1 cellular context compared by ENCODE assay signal in genomic region chr6:6008648-6009421, GRCh38.
A peak's percentile ranks its signal among the peaks of the same experiment; 100 is the strongest.
TF ChIP-seq lines count a peak whose summit lies in the region.

No MANE protein-coding gene starts in this region.

TF ChIP-seq in GM12878, 131 proteins besides CTCF, POLR2A, EP300 and RAD21 (continued from another document and continues in another):
- TF ChIP-seq E4F1 (IDR thresholded peaks at IDR 0.05; ENCODE audit: borderline replicate concordance, partially characterized antibody) (no peak), NR2C2 (IDR thresholded peaks at IDR 0.05; ENCODE audit: borderline replicate concordance, control insufficient read depth, insufficient read length, low read depth) (no peak), RB1 (IDR thresholded peaks at IDR 0.05; ENCODE audit: borderline replicate concordance) (no peak), RBBP5 (conservative IDR thresholded peaks at IDR 0.05) (no peak), TARDBP (IDR thresholded peaks at IDR 0.05; ENCODE audit: borderline replicate concordance) (no peak), GATAD2B (conservative IDR thresholded peaks at IDR 0.05; ENCODE audit: low read depth) (peak; percentile 41; the same call in 1 of the 2 replicates), GABPA (IDR thresholded peaks at IDR 0.05; ENCODE audit: low read depth) (no peak), POLR2AphosphoS2 (IDR thresholded peaks at IDR 0.05; ENCODE audit: low read depth, low read length) (no peak), SIN3A (IDR thresholded peaks at IDR 0.05; ENCODE audit: low read depth, low read length) (0 out of 2 replicates have a peak, but pooled peaks have one; percentile 34), ZZZ3 (IDR thresholded peaks at IDR 0.05; ENCODE audit: control insufficient read depth, insufficient read length, low read depth) (no peak), ZSCAN29 (IDR thresholded peaks at IDR 0.05) (no peak), EZH2 (IDR thresholded peaks at IDR 0.05; ENCODE audit: borderline replicate concordance, control insufficient read depth, low read depth, low read length) (no peak), IKZF1 (conservative IDR thresholded peaks at IDR 0.05) (peak; percentile 55), SMAD1 (IDR thresholded peaks at IDR 0.05; ENCODE audit: low read depth, partially characterized antibody) (no peak), ZNF274 (IDR thresholded peaks at IDR 0.05; ENCODE audit: insufficient read depth, insufficient read length) (no peak), CEBPZ (IDR thresholded peaks at IDR 0.05; ENCODE audit: low read depth, low read length) (no peak), DPF2 (IDR thresholded peaks at IDR 0.05) (peak; percentile 27; the same call in 1 of the 2 replicates), PML (IDR thresholded peaks at IDR 0.05; ENCODE audit: low read length) (no peak), TAF1 (IDR thresholded peaks at IDR 0.05; ENCODE audit: borderline replicate concordance, low read depth, low read length) (no peak), NRF1 (conservative IDR thresholded peaks at IDR 0.05; ENCODE audit: low read depth, low read length) (peak; percentile 37; the same call in 1 of the 2 replicates), RAD51 (IDR thresholded peaks at IDR 0.05) (no peak), KLF5 (IDR thresholded peaks at IDR 0.05; ENCODE audit: partially characterized antibody) (no peak), IRF4 (IDR thresholded peaks at IDR 0.05; ENCODE audit: low read depth, low read length) (no peak), HCFC1 (IDR thresholded peaks at IDR 0.05; ENCODE audit: low read length) (no peak), ZBTB11 (CRISPR knock-in tag; IDR thresholded peaks at IDR 0.05) (no peak), STAT3 (IDR thresholded peaks at IDR 0.05; ENCODE audit: low read depth, low read length) (no peak), SIX5 (IDR thresholded peaks at IDR 0.05; ENCODE audit: low read depth, low read length, severe bottlenecking) (no peak), HDGF (IDR thresholded peaks at IDR 0.05) (no peak), EED (IDR thresholded peaks at IDR 0.05; ENCODE audit: low read depth) (no peak), FOS (IDR thresholded peaks at IDR 0.05; ENCODE audit: borderline replicate concordance, extremely low read depth, insufficient read length) (no peak), HDAC2 (IDR thresholded peaks at IDR 0.05) (no peak), MYC (IDR thresholded peaks at IDR 0.05; ENCODE audit: insufficient read depth, insufficient read length, insufficient replicate concordance, low read length, severe bottlenecking) (no peak), SMARCA5 (IDR thresholded peaks at IDR 0.05) (peak; percentile 57; the same call in 1 of the 2 replicates), MAX (IDR thresholded peaks at IDR 0.05; ENCODE audit: low read depth, low read length) (no peak), EGR1 (IDR thresholded peaks at IDR 0.05; ENCODE audit: borderline replicate concordance in 1 of 2, low read depth in 2 of 2, low read length in 2 of 2) (no peak), HDAC6 (IDR thresholded peaks at IDR 0.05; ENCODE audit: unreplicated experiment) (no peak), HSF1 (IDR thresholded peaks at IDR 0.05; ENCODE audit: low read depth, low read length) (no peak), TBL1XR1 (IDR thresholded peaks at IDR 0.05; ENCODE audit: low read depth, low read length) (no peak), MTA2 (IDR thresholded peaks at IDR 0.05; ENCODE audit: low read depth) (no peak), RFX5 (IDR thresholded peaks at IDR 0.05; ENCODE audit: low read depth, low read length) (no peak), ZNF384 (IDR thresholded peaks at IDR 0.05; ENCODE audit: borderline replicate concordance, low read depth, low read length) (no peak), ZBTB33 (IDR thresholded peaks at IDR 0.05) (no peak), LARP7 (IDR thresholded peaks at IDR 0.05) (peak; percentile 42; the same call in 1 of the 2 replicates), CEBPB (IDR thresholded peaks at IDR 0.05; ENCODE audit: borderline replicate concordance in 1 of 2, low read depth in 2 of 2, low read length in 2 of 2) (no peak), STAT1 (conservative IDR thresholded peaks at IDR 0.05) (no peak), PAX5 (IDR thresholded peaks at IDR 0.05; ENCODE audit: borderline replicate concordance, low read depth, low read length) (no peak), CBX3 (IDR thresholded peaks at IDR 0.05; ENCODE audit: borderline replicate concordance, low read depth) (no peak)
- TF ChIP-seq, protein P1, sequence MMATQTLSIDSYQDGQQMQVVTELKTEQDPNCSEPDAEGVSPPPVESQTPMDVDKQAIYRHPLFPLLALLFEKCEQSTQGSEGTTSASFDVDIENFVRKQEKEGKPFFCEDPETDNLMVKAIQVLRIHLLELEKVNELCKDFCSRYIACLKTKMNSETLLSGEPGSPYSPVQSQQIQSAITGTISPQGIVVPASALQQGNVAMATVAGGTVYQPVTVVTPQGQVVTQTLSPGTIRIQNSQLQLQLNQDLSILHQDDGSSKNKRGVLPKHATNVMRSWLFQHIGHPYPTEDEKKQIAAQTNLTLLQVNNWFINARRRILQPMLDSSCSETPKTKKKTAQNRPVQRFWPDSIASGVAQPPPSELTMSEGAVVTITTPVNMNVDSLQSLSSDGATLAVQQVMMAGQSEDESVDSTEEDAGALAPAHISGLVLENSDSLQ (IDR thresholded peaks at IDR 0.05) = no peak
- TF ChIP-seq, protein P2, sequence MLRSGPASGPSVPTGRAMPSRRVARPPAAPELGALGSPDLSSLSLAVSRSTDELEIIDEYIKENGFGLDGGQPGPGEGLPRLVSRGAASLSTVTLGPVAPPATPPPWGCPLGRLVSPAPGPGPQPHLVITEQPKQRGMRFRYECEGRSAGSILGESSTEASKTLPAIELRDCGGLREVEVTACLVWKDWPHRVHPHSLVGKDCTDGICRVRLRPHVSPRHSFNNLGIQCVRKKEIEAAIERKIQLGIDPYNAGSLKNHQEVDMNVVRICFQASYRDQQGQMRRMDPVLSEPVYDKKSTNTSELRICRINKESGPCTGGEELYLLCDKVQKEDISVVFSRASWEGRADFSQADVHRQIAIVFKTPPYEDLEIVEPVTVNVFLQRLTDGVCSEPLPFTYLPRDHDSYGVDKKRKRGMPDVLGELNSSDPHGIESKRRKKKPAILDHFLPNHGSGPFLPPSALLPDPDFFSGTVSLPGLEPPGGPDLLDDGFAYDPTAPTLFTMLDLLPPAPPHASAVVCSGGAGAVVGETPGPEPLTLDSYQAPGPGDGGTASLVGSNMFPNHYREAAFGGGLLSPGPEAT (IDR thresholded peaks at IDR 0.05; ENCODE audit: low read depth) = no peak
- TF ChIP-seq, protein P3, sequence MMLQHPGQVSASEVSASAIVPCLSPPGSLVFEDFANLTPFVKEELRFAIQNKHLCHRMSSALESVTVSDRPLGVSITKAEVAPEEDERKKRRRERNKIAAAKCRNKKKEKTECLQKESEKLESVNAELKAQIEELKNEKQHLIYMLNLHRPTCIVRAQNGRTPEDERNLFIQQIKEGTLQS (IDR thresholded peaks at IDR 0.05; ENCODE audit: borderline replicate concordance, extremely low read depth, low read depth, low read length) = no peak
